8 cellular contexts compared by ENCODE assay signal in the genomic region with DNA sequence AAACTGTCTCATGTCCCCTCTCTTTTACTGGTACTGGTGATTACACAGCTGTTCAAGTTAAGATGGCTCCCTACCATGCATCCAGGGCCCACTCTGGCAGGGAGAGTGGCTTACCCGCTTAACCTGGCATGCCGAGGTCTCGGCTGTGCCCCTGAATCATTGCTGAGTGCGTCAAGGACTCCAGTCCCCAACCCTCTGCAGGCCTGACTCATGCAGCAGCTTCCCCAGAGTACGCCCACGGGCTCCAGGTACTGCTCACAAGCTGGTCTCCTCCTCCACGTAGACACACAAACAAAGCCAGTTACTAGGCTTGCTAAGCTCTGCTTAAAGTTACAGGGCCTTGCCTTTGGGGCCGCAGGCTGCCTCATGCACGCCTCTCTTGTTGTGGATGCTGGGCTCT.
DNase-seq lines count a peak whose midpoint lies in the region; ATAC-seq and TF ChIP-seq lines count a peak whose summit lies in the region.

No MANE protein-coding gene starts in this region.

- peak overlapping the region; percentile 98 for H3K27ac Mint-ChIP-seq in activated CD4-positive, alpha-beta memory T cell treated with anti-CD3 and anti-CD28 coated beads for 36 hours

- H3K4me3 ChIP-seq in epithelial cell of proximal tubule (ENCODE audit: low read depth, low read length): no peak overlapping the region

- ATAC-seq in GM19397 (IDR thresholded peaks at IDR 0.05; ENCODE audit: unreplicated experiment) (no peak), GM18907 (IDR thresholded peaks at IDR 0.05; ENCODE audit: unreplicated experiment) (no peak)

- peak overlapping the region; percentile 56 for H3K4me3 Mint-ChIP-seq in activated CD4-positive, alpha-beta memory T cell treated with anti-CD3 and anti-CD28 coated beads for 36 hours

- DNase-seq in H4 (ENCODE audit: low spot score) (peak; percentile 42), epithelial cell of proximal tubule (ENCODE audit: low read depth) (peak; percentile 55), DMS 273 treated with DMSO at 0.1 percent for 48 hours (lab: John Stamatoyannopoulos, UW) (no peak), NCI-H2227 treated with DMSO at 0.1 percent for 48 hours (lab: John Stamatoyannopoulos, UW) (no peak)
- DNase-seq in activated CD4-positive, alpha-beta memory T cell treated with anti-CD3 and anti-CD28 coated beads for 36 hours: peak; percentile 97
- peak; percentile 89 for DNase-seq in stimulated activated CD4-positive, alpha-beta T cell treated with anti-CD3 and anti-CD28 coated beads, Interleukin-4, amount 100 ng/mL, for 1 hour

- H3K36me3 Mint-ChIP-seq in activated CD4-positive, alpha-beta memory T cell treated with anti-CD3 and anti-CD28 coated beads for 36 hours: peaks cover 12% of the 10 kb centered on the region

- POLR2A ChIA-PET in activated CD4-positive, alpha-beta memory T cell treated with anti-CD3 and anti-CD28 coated beads for 36 hours (lab: Charles Lee): interaction anchor here (0.7 to 2.6 kb wide), 13 partner anchors 9 to 563 kb away, joined by 3 to 17 read pairs (median 5); no protein-coding TSS in a partner anchor

- TF ChIP-seq CTCF in epithelial cell of proximal tubule (conservative IDR thresholded peaks at IDR 0.05; ENCODE audit: low read depth, low read length): no peak

- CTCF ChIA-PET in activated CD4-positive, alpha-beta memory T cell treated with anti-CD3 and anti-CD28 coated beads for 36 hours (lab: Charles Lee): interaction anchor here (0.6 to 3.3 kb wide), 4 partner anchors 34 to 511 kb away, joined by 3 to 20 read pairs (median 4); no protein-coding TSS in a partner anchor

- H3K4me1 Mint-ChIP-seq in activated CD4-positive, alpha-beta memory T cell treated with anti-CD3 and anti-CD28 coated beads for 36 hours (ENCODE audit: low read depth): peaks cover 55% of the 10 kb centered on the region

- H3K9me3 Mint-ChIP-seq in activated CD4-positive, alpha-beta memory T cell treated with anti-CD3 and anti-CD28 coated beads for 36 hours: peaks cover 18% of the 10 kb centered on the region

- no peaks in the 10 kb centered on the region for H3K27me3 Mint-ChIP-seq in activated CD4-positive, alpha-beta memory T cell treated with anti-CD3 and anti-CD28 coated beads for 36 hours

- intact Hi-C loops in activated CD4-positive, alpha-beta memory T cell treated with anti-CD3 and anti-CD28 coated beads for 36 hours (cut with micrococcal nuclease): loop anchor here (1.0 to 5.0 kb wide), 17 partner anchors 13 to 674 kb away; no protein-coding TSS in a partner anchor

Comparison
In these comparisons a context has a peak if more than half of its experiments do, and no peak if none do; other contexts are left out.
1. DNase-seq: peak in H4 (single experiment), activated CD4-positive, alpha-beta memory T cell treated with anti-CD3 and anti-CD28 coated beads for 36 hours (single experiment), epithelial cell of proximal tubule (single experiment) and stimulated activated CD4-positive, alpha-beta T cell treated with anti-CD3 and anti-CD28 coated beads, Interleukin-4, amount 100 ng/mL, for 1 hour (single experiment); none in DMS 273 treated with DMSO at 0.1 percent for 48 hours (single experiment) and NCI-H2227 treated with DMSO at 0.1 percent for 48 hours (single experiment).